In the genomic region with DNA sequence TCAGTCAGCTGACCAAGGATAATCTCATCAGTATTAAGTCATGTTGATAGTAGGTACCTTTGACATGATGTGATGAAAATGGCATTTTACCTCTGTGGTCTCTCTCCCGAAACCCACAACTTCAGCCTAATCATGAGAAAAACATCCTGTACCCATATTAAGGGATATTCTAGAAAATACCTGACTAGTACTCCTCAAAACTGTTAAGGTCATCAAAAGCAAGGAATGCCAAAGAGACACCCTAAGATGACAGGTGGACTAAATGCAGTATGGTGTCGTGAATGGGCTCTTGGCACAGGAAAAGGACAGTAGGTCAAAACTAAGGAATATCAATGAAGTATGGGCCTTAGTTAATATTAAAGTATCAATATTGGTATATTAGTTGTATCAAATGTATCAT, we compare ENCODE assay signal across 7 cellular contexts.
"Had no signal": no experiment of that assay in that cellular context is flagged by ENCODE, and none has a peak within 500 bp of the region (broad histone marks: within the 10 kb centered on the region; RNA-seq: fewer than 3 reads in every experiment).

No MANE protein-coding gene starts in this region.

- H3K27ac ChIP-seq: HL-60 had no signal

- DNase-seq: IMR-90, KBM-7, KG1 had no signal

- H3K27me3 Mint-ChIP-seq: IgD-negative memory B cell had no signal

- FAIRE-seq: HTR-8/SVneo, K562 had no signal

- H3K4me3 ChIP-seq: K562 had no signal

- H3K4me1 Mint-ChIP-seq: IgD-negative memory B cell had no signal

- H3K27ac Mint-ChIP-seq: IgD-negative memory B cell had no signal

- H3K4me3 Mint-ChIP-seq: IgD-negative memory B cell had no signal

- ATAC-seq: K562 had no signal
